ENCODE assay signal across 1 cellular context in genomic region chr14:75126679-75127473, GRCh38.
TF ChIP-seq lines count a peak whose summit lies in the region.

Gene NEK9, minus strand, starts transcription at chr14:75127048. Its CDS starts 127 bp downstream, at chr14:75126921.

TF ChIP-seq in HepG2, 621 proteins besides CTCF, POLR2A, EP300 and RAD21 (continued from another document and continues in another):
- TF ChIP-seq, protein P1, sequence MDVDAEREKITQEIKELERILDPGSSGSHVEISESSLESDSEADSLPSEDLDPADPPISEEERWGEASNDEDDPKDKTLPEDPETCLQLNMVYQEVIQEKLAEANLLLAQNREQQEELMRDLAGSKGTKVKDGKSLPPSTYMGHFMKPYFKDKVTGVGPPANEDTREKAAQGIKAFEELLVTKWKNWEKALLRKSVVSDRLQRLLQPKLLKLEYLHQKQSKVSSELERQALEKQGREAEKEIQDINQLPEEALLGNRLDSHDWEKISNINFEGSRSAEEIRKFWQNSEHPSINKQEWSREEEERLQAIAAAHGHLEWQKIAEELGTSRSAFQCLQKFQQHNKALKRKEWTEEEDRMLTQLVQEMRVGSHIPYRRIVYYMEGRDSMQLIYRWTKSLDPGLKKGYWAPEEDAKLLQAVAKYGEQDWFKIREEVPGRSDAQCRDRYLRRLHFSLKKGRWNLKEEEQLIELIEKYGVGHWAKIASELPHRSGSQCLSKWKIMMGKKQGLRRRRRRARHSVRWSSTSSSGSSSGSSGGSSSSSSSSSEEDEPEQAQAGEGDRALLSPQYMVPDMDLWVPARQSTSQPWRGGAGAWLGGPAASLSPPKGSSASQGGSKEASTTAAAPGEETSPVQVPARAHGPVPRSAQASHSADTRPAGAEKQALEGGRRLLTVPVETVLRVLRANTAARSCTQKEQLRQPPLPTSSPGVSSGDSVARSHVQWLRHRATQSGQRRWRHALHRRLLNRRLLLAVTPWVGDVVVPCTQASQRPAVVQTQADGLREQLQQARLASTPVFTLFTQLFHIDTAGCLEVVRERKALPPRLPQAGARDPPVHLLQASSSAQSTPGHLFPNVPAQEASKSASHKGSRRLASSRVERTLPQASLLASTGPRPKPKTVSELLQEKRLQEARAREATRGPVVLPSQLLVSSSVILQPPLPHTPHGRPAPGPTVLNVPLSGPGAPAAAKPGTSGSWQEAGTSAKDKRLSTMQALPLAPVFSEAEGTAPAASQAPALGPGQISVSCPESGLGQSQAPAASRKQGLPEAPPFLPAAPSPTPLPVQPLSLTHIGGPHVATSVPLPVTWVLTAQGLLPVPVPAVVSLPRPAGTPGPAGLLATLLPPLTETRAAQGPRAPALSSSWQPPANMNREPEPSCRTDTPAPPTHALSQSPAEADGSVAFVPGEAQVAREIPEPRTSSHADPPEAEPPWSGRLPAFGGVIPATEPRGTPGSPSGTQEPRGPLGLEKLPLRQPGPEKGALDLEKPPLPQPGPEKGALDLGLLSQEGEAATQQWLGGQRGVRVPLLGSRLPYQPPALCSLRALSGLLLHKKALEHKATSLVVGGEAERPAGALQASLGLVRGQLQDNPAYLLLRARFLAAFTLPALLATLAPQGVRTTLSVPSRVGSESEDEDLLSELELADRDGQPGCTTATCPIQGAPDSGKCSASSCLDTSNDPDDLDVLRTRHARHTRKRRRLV (CRISPR knock-in tag; IDR thresholded peaks at IDR 0.05) = peak; percentile 57; the same call in 1 of the 2 replicates
- TF ChIP-seq ZNF33A (CRISPR knock-in tag; IDR thresholded peaks at IDR 0.05; ENCODE audit: borderline replicate concordance) = no peak
- peak; percentile 80 for TF ChIP-seq ZNF331 (CRISPR knock-in tag; IDR thresholded peaks at IDR 0.05)
- peak; percentile 57; the same call in 1 of the 2 replicates for TF ChIP-seq ZFP37 (CRISPR knock-in tag; IDR thresholded peaks at IDR 0.05; ENCODE audit: borderline replicate concordance)
- TF ChIP-seq RXRA (CRISPR knock-in tag; IDR thresholded peaks at IDR 0.05) = peak; percentile 64
- TF ChIP-seq ZNF354B (CRISPR knock-in tag; IDR thresholded peaks at IDR 0.05) = no peak
- TF ChIP-seq ZMAT3 (CRISPR knock-in tag; conservative IDR thresholded peaks at IDR 0.05) = peak; percentile 59; the same call in 1 of the 2 replicates
- peak; percentile 95; the same call in 1 of the 2 replicates for TF ChIP-seq TIGD3 (CRISPR knock-in tag; IDR thresholded peaks at IDR 0.05; ENCODE audit: borderline replicate concordance)
- peak; percentile 87; the same call in 1 of the 2 replicates for TF ChIP-seq ZNF782 (CRISPR knock-in tag; IDR thresholded peaks at IDR 0.05; ENCODE audit: borderline replicate concordance)
- no peak for TF ChIP-seq TAF15 (IDR thresholded peaks at IDR 0.05; ENCODE audit: low read depth, low read length, poor library complexity, severe bottlenecking)
- peak; percentile 71; the same call in 1 of the 2 replicates for TF ChIP-seq ZC3H13 (CRISPR knock-in tag; IDR thresholded peaks at IDR 0.05)
- no peak for TF ChIP-seq ZNF253 (CRISPR knock-in tag; IDR thresholded peaks at IDR 0.05; ENCODE audit: borderline replicate concordance)
- TF ChIP-seq ZFX (CRISPR knock-in tag; IDR thresholded peaks at IDR 0.05; ENCODE audit: low read depth) = peak; percentile 100
- TF ChIP-seq, protein P2, sequence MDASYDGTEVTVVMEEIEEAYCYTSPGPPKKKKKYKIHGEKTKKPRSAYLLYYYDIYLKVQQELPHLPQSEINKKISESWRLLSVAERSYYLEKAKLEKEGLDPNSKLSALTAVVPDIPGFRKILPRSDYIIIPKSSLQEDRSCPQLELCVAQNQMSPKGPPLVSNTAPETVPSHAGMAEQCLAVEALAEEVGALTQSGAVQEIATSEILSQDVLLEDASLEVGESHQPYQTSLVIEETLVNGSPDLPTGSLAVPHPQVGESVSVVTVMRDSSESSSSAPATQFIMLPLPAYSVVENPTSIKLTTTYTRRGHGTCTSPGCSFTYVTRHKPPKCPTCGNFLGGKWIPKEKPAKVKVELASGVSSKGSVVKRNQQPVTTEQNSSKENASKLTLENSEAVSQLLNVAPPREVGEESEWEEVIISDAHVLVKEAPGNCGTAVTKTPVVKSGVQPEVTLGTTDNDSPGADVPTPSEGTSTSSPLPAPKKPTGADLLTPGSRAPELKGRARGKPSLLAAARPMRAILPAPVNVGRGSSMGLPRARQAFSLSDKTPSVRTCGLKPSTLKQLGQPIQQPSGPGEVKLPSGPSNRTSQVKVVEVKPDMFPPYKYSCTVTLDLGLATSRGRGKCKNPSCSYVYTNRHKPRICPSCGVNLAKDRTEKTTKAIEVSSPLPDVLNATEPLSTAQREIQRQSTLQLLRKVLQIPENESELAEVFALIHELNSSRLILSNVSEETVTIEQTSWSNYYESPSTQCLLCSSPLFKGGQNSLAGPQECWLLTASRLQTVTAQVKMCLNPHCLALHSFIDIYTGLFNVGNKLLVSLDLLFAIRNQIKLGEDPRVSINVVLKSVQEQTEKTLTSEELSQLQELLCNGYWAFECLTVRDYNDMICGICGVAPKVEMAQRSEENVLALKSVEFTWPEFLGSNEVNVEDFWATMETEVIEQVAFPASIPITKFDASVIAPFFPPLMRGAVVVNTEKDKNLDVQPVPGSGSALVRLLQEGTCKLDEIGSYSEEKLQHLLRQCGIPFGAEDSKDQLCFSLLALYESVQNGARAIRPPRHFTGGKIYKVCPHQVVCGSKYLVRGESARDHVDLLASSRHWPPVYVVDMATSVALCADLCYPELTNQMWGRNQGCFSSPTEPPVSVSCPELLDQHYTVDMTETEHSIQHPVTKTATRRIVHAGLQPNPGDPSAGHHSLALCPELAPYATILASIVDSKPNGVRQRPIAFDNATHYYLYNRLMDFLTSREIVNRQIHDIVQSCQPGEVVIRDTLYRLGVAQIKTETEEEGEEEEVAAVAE (CRISPR knock-in tag; IDR thresholded peaks at IDR 0.05; ENCODE audit: borderline replicate concordance) = peak; percentile 84; the same call in 1 of the 2 replicates
- TF ChIP-seq SATB2 (CRISPR knock-in tag; IDR thresholded peaks at IDR 0.05) = 0 out of 2 replicates have a peak, but pooled peaks have one; percentile 31
- no peak for TF ChIP-seq ZNF18 (CRISPR knock-in tag; IDR thresholded peaks at IDR 0.05; ENCODE audit: insufficient replicate concordance)
- TF ChIP-seq ZNF546 (CRISPR knock-in tag; conservative IDR thresholded peaks at IDR 0.05) = peak; percentile 89; the same call in 1 of the 2 replicates
- TF ChIP-seq, protein P3, sequence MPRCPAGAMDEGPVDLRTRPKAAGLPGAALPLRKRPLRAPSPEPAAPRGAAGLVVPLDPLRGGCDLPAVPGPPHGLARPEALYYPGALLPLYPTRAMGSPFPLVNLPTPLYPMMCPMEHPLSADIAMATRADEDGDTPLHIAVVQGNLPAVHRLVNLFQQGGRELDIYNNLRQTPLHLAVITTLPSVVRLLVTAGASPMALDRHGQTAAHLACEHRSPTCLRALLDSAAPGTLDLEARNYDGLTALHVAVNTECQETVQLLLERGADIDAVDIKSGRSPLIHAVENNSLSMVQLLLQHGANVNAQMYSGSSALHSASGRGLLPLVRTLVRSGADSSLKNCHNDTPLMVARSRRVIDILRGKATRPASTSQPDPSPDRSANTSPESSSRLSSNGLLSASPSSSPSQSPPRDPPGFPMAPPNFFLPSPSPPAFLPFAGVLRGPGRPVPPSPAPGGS (CRISPR knock-in tag; IDR thresholded peaks at IDR 0.05) = peak; percentile 36; the same call in 1 of the 2 replicates
- TF ChIP-seq, protein P4, sequence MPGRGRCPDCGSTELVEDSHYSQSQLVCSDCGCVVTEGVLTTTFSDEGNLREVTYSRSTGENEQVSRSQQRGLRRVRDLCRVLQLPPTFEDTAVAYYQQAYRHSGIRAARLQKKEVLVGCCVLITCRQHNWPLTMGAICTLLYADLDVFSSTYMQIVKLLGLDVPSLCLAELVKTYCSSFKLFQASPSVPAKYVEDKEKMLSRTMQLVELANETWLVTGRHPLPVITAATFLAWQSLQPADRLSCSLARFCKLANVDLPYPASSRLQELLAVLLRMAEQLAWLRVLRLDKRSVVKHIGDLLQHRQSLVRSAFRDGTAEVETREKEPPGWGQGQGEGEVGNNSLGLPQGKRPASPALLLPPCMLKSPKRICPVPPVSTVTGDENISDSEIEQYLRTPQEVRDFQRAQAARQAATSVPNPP (CRISPR knock-in tag; IDR thresholded peaks at IDR 0.05) = peak; percentile 21; the same call in 1 of the 2 replicates
- TF ChIP-seq ZNF607 (CRISPR knock-in tag; IDR thresholded peaks at IDR 0.05; ENCODE audit: borderline replicate concordance) = peak; percentile 96
- TF ChIP-seq, protein P5, sequence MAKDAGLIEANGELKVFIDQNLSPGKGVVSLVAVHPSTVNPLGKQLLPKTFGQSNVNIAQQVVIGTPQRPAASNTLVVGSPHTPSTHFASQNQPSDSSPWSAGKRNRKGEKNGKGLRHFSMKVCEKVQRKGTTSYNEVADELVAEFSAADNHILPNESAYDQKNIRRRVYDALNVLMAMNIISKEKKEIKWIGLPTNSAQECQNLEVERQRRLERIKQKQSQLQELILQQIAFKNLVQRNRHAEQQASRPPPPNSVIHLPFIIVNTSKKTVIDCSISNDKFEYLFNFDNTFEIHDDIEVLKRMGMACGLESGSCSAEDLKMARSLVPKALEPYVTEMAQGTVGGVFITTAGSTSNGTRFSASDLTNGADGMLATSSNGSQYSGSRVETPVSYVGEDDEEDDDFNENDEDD (CRISPR knock-in tag; IDR thresholded peaks at IDR 0.05; ENCODE audit: borderline replicate concordance) = peak; percentile 84; the same call in 1 of the 2 replicates
- peak; percentile 71 for TF ChIP-seq RXRB (CRISPR knock-in tag; IDR thresholded peaks at IDR 0.05; ENCODE audit: borderline replicate concordance)
- no peak for TF ChIP-seq ONECUT2 (CRISPR knock-in tag; IDR thresholded peaks at IDR 0.05)
- TF ChIP-seq ZNF326 (CRISPR knock-in tag; IDR thresholded peaks at IDR 0.05; ENCODE audit: borderline replicate concordance) = no peak
- TF ChIP-seq ZC3H4 (CRISPR knock-in tag; IDR thresholded peaks at IDR 0.05; ENCODE audit: borderline replicate concordance) = no peak
- peak; percentile 78 for TF ChIP-seq MYC (CRISPR knock-in tag; IDR thresholded peaks at IDR 0.05; ENCODE audit: borderline replicate concordance)
- TF ChIP-seq ZNF451 (CRISPR knock-in tag; IDR thresholded peaks at IDR 0.05) = peak; percentile 75; the same call in 1 of the 2 replicates
- TF ChIP-seq JARID2 (CRISPR knock-in tag; IDR thresholded peaks at IDR 0.05; ENCODE audit: insufficient replicate concordance) = no peak
- TF ChIP-seq, protein P6, sequence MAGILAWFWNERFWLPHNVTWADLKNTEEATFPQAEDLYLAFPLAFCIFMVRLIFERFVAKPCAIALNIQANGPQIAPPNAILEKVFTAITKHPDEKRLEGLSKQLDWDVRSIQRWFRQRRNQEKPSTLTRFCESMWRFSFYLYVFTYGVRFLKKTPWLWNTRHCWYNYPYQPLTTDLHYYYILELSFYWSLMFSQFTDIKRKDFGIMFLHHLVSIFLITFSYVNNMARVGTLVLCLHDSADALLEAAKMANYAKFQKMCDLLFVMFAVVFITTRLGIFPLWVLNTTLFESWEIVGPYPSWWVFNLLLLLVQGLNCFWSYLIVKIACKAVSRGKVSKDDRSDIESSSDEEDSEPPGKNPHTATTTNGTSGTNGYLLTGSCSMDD (CRISPR knock-in tag; IDR thresholded peaks at IDR 0.05) = no peak
- TF ChIP-seq RFX1 (IDR thresholded peaks at IDR 0.05) = no peak
- TF ChIP-seq IKZF1 (IDR thresholded peaks at IDR 0.05) = no peak
- peak; percentile 40; the same call in 1 of the 2 replicates for TF ChIP-seq LCORL (IDR thresholded peaks at IDR 0.05)
- 0 out of 2 replicates have a peak, but pooled peaks have one; percentile 46 for TF ChIP-seq LCORL (CRISPR knock-in tag; IDR thresholded peaks at IDR 0.05)
- peak; percentile 76 for TF ChIP-seq ZNF766 (CRISPR knock-in tag; IDR thresholded peaks at IDR 0.05; ENCODE audit: borderline replicate concordance)
- TF ChIP-seq SNAPC5 (CRISPR knock-in tag; IDR thresholded peaks at IDR 0.05; ENCODE audit: borderline replicate concordance) = no peak
- TF ChIP-seq ZNF883 (CRISPR knock-in tag; IDR thresholded peaks at IDR 0.05; ENCODE audit: not compliant biosample characterization) = peak; percentile 76
- TF ChIP-seq GPBP1L1 (CRISPR knock-in tag; IDR thresholded peaks at IDR 0.05) = no peak
- TF ChIP-seq PHF20 (CRISPR knock-in tag; IDR thresholded peaks at IDR 0.05) = peak; percentile 94
- TF ChIP-seq ZNF446 (CRISPR knock-in tag; IDR thresholded peaks at IDR 0.05) = no peak
- peak; percentile 62; the same call in 1 of the 2 replicates for TF ChIP-seq ARNT2 (CRISPR knock-in tag; IDR thresholded peaks at IDR 0.05; ENCODE audit: low read depth)
- TF ChIP-seq ZFP36 (IDR thresholded peaks at IDR 0.05; ENCODE audit: borderline replicate concordance, low read depth, low read length, partially characterized antibody) = no peak
